In the genomic region with DNA sequence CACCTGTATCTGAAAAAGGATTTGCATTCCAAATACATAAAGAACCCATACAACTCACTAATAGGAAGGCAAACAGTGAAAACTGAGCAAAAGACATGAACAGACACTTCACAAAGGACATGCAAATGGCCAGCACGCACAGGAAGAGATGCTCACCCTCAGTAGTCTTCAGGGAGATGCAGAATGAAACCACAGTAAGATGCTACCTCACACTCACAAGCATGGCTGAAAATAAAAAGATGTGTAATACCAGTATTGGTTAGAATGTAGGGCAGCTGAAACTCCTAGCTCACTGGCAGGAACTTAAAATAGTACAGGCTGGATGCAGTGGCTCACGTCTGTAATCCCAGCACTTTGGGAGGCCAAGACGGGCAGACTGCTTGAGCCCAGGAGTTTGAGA, we compare ENCODE assay signal across 13 cellular contexts.
DNase-seq lines count a peak whose midpoint lies in the region; ATAC-seq and TF ChIP-seq lines count a peak whose summit lies in the region.
"Had no signal": no experiment of that assay in that cellular context is flagged by ENCODE, and none has a peak within 500 bp of the region (broad histone marks: within the 10 kb centered on the region; RNA-seq: fewer than 3 reads in every experiment).

No MANE protein-coding gene starts in this region.

- no peaks in the 10 kb centered on the region for H3K9me3 Mint-ChIP-seq in central memory CD8-positive, alpha-beta T cell
- no peaks in the 10 kb centered on the region for H3K9me3 Mint-ChIP-seq in osteocyte (ENCODE audit: unreplicated experiment)

- no peaks in the 10 kb centered on the region for H3K36me3 Mint-ChIP-seq in central memory CD8-positive, alpha-beta T cell (ENCODE audit: insufficient read depth)
- no peaks in the 10 kb centered on the region for H3K36me3 Mint-ChIP-seq in osteocyte (ENCODE audit: unreplicated experiment)

- no peak for TF ChIP-seq CTCF in osteocyte (IDR thresholded peaks at IDR 0.05)

- peaks cover 15% of the 10 kb centered on the region for H3K4me1 Mint-ChIP-seq in central memory CD8-positive, alpha-beta T cell
- H3K4me1 Mint-ChIP-seq in osteocyte (ENCODE audit: unreplicated experiment) = peaks cover 3% of the 10 kb centered on the region

- ATAC-seq in GM18519 (IDR thresholded peaks at IDR 0.05; ENCODE audit: low FRiP score, unreplicated experiment) = peak; percentile 50
- ATAC-seq in GM21447 (IDR thresholded peaks at IDR 0.05; ENCODE audit: unreplicated experiment) = peak; percentile 90
- ATAC-seq in HG03159 (IDR thresholded peaks at IDR 0.05; ENCODE audit: unreplicated experiment) = peak; percentile 82
- peak; percentile 88 for ATAC-seq in central memory CD8-positive, alpha-beta T cell (replicated peaks; ENCODE audit: extremely low read depth, poor library complexity, severe bottlenecking)
- ATAC-seq: left lung, T-helper 17 cell had no signal

- no peak overlapping the region for H3K27ac Mint-ChIP-seq in central memory CD8-positive, alpha-beta T cell (ENCODE audit: low read depth)
- H3K27ac Mint-ChIP-seq in osteocyte (ENCODE audit: unreplicated experiment) = no peak overlapping the region
- H3K27ac Mint-ChIP-seq: T-helper 17 cell had no signal

- H3K27me3 Mint-ChIP-seq in central memory CD8-positive, alpha-beta T cell = no peaks in the 10 kb centered on the region
- H3K27me3 Mint-ChIP-seq in osteocyte (ENCODE audit: unreplicated experiment) = no peaks in the 10 kb centered on the region

- H3K4me3 Mint-ChIP-seq in central memory CD8-positive, alpha-beta T cell = no peak overlapping the region
- no peak overlapping the region for H3K4me3 Mint-ChIP-seq in osteocyte (ENCODE audit: unreplicated experiment)
- H3K4me3 Mint-ChIP-seq: T-helper 17 cell had no signal

- DNase-seq in central memory CD8-positive, alpha-beta T cell (ENCODE audit: low spot score in 2 of 2) = no peak
- DNase-seq in NCI-H1930 (lab: John Stamatoyannopoulos, UW) = no peak
- DNase-seq in osteocyte (ENCODE audit: extremely low spot score, unreplicated experiment) = no peak
- no peak for DNase-seq in DMS 273 (lab: John Stamatoyannopoulos, UW; ENCODE audit: unreplicated experiment)
- no peak for DNase-seq in EL
- DNase-seq: activated T-cell treated with anti-CD3 and anti-CD28 coated beads for 4 hours, caudate nucleus, DMS 273 treated with DMSO at 0.1 percent for 48 hours, left lung, T-helper 17 cell had no signal
